ENCODE assay signal across 8 cellular contexts in the genomic region with DNA sequence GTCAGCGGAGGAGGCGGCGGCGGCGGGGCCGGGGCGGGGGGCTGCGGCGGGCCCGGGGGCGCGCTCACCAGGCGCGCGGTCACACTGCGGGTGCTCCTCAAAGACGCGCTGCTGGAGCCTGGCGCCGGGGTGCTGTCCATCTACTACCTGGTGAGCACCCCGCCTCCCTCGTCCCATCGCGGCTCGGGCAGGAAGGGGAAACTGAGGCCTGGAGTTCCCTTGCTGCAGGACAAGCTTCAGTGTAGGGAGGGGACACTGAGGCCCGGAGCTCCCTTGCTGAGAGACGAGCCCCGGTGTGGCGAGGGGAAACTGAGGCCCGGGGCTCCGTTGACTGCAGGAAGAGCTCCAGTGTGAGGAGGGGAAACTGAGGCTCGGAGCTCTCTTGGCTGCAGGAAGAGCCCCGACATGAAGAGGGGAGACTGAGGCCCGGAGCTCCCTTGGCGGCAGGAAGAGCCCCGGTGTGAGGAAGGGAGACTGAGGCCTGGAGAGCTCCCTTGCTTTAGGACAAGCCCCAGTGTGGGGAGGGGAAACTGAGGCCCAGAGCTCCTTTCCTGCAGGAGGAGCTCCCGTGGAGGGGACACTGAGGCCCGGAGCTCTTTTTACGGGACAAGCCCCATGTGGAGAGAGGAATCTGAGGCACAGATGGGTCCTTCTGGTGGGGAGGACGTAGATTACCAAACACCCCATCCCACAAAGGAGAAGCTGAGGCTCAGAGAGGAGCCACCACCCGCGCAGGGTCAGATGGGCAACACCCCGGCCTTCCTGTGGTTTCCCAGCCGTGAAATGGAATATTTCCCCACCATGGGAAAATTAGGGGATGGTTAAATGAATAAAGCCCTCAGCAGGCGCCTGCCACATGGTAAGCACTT. TPM values are rescaled to one million over a fixed set of nuclear protein-coding genes. Genes with fewer than 3 reads are reported as not detected.
DNase-seq lines count a peak whose midpoint lies in the region; ATAC-seq and TF ChIP-seq lines count a peak whose summit lies in the region.

No MANE protein-coding gene starts in this region.

- no peak for TF ChIP-seq POLR2A in adrenal gland (IDR thresholded peaks at IDR 0.05)

- H3K9me3 ChIP-seq in adrenal gland (replicated peaks in 1 of 3) (no peaks in the 10 kb centered on the region), lower lobe of right lung (no peaks in the 10 kb centered on the region)

- H3K27me3 ChIP-seq in adrenal gland (no peaks in the 10 kb centered on the region), lower lobe of right lung (ENCODE audit: low read depth) (no peaks in the 10 kb centered on the region)

- H3K4me1 ChIP-seq in adrenal gland (replicated peaks in 1 of 2) (peaks cover 12 to 18% of the 10 kb centered on the region in 2 donors), lower lobe of right lung (peaks cover 15% of the 10 kb centered on the region), urinary bladder (ENCODE audit: insufficient read depth) (peaks cover 1% of the 10 kb centered on the region)

- 25 to 39% (median 28%) methylated on average over 21 to 44 of the region's 45 CpGs for WGBS in adrenal gland, 4 donors
- WGBS in urinary bladder = 31% methylated on average over 39 of the region's 45 CpGs

- peak; percentile 74 for DNase-seq in Right ventricle myocardium inferior (ENCODE audit: missing footprints)
- DNase-seq in Right ventricle myocardium superior = no peak
- DNase-seq in adrenal gland = peak in 3 of 7 donors; percentile 27 to 54 (median 38)
- DNase-seq in lower lobe of right lung = no peak
- no peak for DNase-seq in NCI-H2029 treated with DMSO at 0.1 percent for 48 hours (lab: John Stamatoyannopoulos, UW)
- DNase-seq in GOT3 (lab: John Stamatoyannopoulos, UW) = no peak
- no peak for DNase-seq in NCI-H82 (lab: John Stamatoyannopoulos, UW)

- H3K4me3 ChIP-seq in adrenal gland (peak overlapping the region in 2 of 4 donors; percentile 38 to 99), lower lobe of right lung (peak overlapping the region; percentile 89), urinary bladder (ENCODE audit: low read depth, low read length) (peak overlapping the region; percentile 98)

- H3K27ac ChIP-seq in adrenal gland (peak overlapping the region in 3 of 5 donors; percentile 79 to 93 (median 92)), lower lobe of right lung (peak overlapping the region; percentile 91), urinary bladder (ENCODE audit: low read depth) (no peak overlapping the region)

- ATAC-seq in Right ventricle myocardium inferior (no peak), Right ventricle myocardium superior (ENCODE audit: poor library complexity) (no peak), lower lobe of right lung (no peak)

- H3K36me3 ChIP-seq in adrenal gland (replicated peaks in 1 of 2) = peaks cover 0 to 9% of the 10 kb centered on the region in 2 donors
- H3K36me3 ChIP-seq in lower lobe of right lung = peaks cover 15% of the 10 kb centered on the region
- H3K36me3 ChIP-seq in urinary bladder (ENCODE audit: insufficient read depth) = no peaks in the 10 kb centered on the region

- intact Hi-C loops in Right ventricle myocardium inferior (cut with DNase I) = loop anchor here (1.0 kb wide), 2 partner anchors 16 to 56 kb away; partner anchors contain the start of gene SH3GL1
- intact Hi-C loops in Right ventricle myocardium superior (cut with DNase I) = no loop called here
- intact Hi-C loops in adrenal gland (cut with DNase I) = loop anchor here in 1 of 2 donors (10.0 kb wide), 1 partner anchor 51 kb away; no protein-coding TSS in a partner anchor
- intact Hi-C loops in lower lobe of right lung (cut with DNase I) = no loop called here

- TF ChIP-seq CTCF in adrenal gland (IDR thresholded peaks at IDR 0.05) = no peak
- no peak for TF ChIP-seq CTCF in lower lobe of right lung (IDR thresholded peaks at IDR 0.05)

RNA-seq across cellular contexts. Expression of gene MPND, which starts 0.7 kb away (rescaled TPM):
- total RNA-seq in Right ventricle myocardium inferior = 21.0 TPM
- 16.6 TPM for total RNA-seq in Right ventricle myocardium superior
- 10 to 100 TPM in 6 of 8 donors, 1 to 10 TPM in 2; 8.6 to 37.5 (median 16.1) TPM for total RNA-seq in adrenal gland
- 10 to 100 TPM in 2 of 3 donors, 1 to 10 TPM in 1; 7.0 to 52.3 (median 38.5) TPM for polyA plus RNA-seq in adrenal gland
- total RNA-seq in lower lobe of right lung = 41.2 TPM
- 7.2 TPM for total RNA-seq in urinary bladder
- polyA plus RNA-seq in urinary bladder = 24.5 TPM

RNA-seq across cellular contexts. Expression of gene STAP2, which starts 5.5 kb away (rescaled TPM):
- 4.3 TPM for total RNA-seq in Right ventricle myocardium inferior
- 1.6 TPM for total RNA-seq in Right ventricle myocardium superior
- total RNA-seq in adrenal gland = 100 to 1,000 TPM in 1 of 8 donors, 10 to 100 TPM in 6, 1 to 10 TPM in 1; 8.5 to 106 (median 36.5) TPM
- 10 to 100 TPM in 2 of 3 donors, 1 to 10 TPM in 1; 6.7 to 63.1 (median 39.8) TPM for polyA plus RNA-seq in adrenal gland
- total RNA-seq in lower lobe of right lung = 11.8 TPM
- 14.4 TPM for total RNA-seq in urinary bladder
- polyA plus RNA-seq in urinary bladder = 12.4 TPM

RNA-seq across cellular contexts. Expression of gene FSD1, which starts 39.7 kb away (rescaled TPM):
- total RNA-seq in Right ventricle myocardium inferior (not detected), Right ventricle myocardium superior (not detected), adrenal gland (1 to 10 TPM in 3 of 8 donors, under 1 TPM in 2, not detected in 3; 0.34 to 1.3 (median 1.1) TPM), lower lobe of right lung (0.62 TPM), urinary bladder (1.6 TPM)
- polyA plus RNA-seq in adrenal gland (1 to 10 TPM in 2 of 3 donors, under 1 TPM in 1; 0.46 to 7.2 (median 3.0) TPM), urinary bladder (0.49 TPM)

RNA-seq across cellular contexts. Expression of gene TMIGD2, which starts 41.9 kb away (rescaled TPM):
- not detected for total RNA-seq in Right ventricle myocardium inferior
- 0.24 TPM for total RNA-seq in Right ventricle myocardium superior
- total RNA-seq in adrenal gland = under 1 TPM in 1 of 8 donors, not detected in 7; 0.25 TPM
- polyA plus RNA-seq in adrenal gland = under 1 TPM in 2 of 3 donors, not detected in 1; 0.17 to 0.24 TPM
- total RNA-seq in lower lobe of right lung = 1.7 TPM
- total RNA-seq in urinary bladder = 0.48 TPM
- 0.58 TPM for polyA plus RNA-seq in urinary bladder

RNA-seq across cellular contexts. Expression of gene SH3GL1, which starts 56.3 kb away (rescaled TPM):
- 22.0 TPM for total RNA-seq in Right ventricle myocardium inferior
- total RNA-seq in Right ventricle myocardium superior = 18.6 TPM
- 100 to 1,000 TPM in 1 of 8 donors, 10 to 100 TPM in 7; 69.9 to 112 (median 87.4) TPM for total RNA-seq in adrenal gland
- 100 to 1,000 TPM in 1 of 3 donors, 10 to 100 TPM in 2; 20.9 to 104 (median 96.4) TPM for polyA plus RNA-seq in adrenal gland
- total RNA-seq in lower lobe of right lung = 44.3 TPM
- total RNA-seq in urinary bladder = 18.6 TPM
- polyA plus RNA-seq in urinary bladder = 88.3 TPM
